Comparison of ENCODE assay signal across 1 cellular context in the genomic region with DNA sequence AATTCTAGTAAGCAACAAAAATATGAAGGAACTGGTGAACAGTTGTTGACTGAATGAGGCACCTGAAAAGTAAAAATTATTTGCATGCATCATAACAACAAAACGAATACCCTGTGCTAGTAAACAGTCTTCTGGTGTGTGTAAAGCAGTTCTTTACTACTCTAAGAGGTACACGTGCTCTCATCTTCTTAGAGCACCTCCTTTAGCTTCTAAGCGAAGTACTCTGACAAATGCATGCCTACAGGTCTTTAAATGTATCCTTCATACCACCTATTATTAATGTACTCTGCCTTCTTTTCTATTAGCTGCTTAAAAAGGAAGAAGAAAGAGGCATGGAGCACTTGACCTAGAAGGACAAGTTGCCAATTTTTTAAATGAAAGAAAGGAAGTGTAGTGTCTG.
TF ChIP-seq lines count a peak whose summit lies in the region.

No MANE protein-coding gene starts in this region.

TF ChIP-seq in GM12878, 131 proteins besides CTCF, POLR2A, EP300 and RAD21:
- TF ChIP-seq, protein P1, sequence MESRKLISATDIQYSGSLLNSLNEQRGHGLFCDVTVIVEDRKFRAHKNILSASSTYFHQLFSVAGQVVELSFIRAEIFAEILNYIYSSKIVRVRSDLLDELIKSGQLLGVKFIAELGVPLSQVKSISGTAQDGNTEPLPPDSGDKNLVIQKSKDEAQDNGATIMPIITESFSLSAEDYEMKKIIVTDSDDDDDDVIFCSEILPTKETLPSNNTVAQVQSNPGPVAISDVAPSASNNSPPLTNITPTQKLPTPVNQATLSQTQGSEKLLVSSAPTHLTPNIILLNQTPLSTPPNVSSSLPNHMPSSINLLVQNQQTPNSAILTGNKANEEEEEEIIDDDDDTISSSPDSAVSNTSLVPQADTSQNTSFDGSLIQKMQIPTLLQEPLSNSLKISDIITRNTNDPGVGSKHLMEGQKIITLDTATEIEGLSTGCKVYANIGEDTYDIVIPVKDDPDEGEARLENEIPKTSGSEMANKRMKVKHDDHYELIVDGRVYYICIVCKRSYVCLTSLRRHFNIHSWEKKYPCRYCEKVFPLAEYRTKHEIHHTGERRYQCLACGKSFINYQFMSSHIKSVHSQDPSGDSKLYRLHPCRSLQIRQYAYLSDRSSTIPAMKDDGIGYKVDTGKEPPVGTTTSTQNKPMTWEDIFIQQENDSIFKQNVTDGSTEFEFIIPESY (IDR thresholded peaks at IDR 0.05), result no peak
- TF ChIP-seq BHLHE40 (IDR thresholded peaks at IDR 0.05; ENCODE audit: borderline replicate concordance in 1 of 2, low read depth in 2 of 2, low read length in 1 of 2), result no peak
- TF ChIP-seq, protein P2, sequence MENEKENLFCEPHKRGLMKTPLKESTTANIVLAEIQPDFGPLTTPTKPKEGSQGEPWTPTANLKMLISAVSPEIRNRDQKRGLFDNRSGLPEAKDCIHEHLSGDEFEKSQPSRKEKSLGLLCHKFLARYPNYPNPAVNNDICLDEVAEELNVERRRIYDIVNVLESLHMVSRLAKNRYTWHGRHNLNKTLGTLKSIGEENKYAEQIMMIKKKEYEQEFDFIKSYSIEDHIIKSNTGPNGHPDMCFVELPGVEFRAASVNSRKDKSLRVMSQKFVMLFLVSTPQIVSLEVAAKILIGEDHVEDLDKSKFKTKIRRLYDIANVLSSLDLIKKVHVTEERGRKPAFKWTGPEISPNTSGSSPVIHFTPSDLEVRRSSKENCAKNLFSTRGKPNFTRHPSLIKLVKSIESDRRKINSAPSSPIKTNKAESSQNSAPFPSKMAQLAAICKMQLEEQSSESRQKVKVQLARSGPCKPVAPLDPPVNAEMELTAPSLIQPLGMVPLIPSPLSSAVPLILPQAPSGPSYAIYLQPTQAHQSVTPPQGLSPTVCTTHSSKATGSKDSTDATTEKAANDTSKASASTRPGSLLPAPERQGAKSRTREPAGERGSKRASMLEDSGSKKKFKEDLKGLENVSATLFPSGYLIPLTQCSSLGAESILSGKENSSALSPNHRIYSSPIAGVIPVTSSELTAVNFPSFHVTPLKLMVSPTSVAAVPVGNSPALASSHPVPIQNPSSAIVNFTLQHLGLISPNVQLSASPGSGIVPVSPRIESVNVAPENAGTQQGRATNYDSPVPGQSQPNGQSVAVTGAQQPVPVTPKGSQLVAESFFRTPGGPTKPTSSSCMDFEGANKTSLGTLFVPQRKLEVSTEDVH (IDR thresholded peaks at IDR 0.05; ENCODE audit: low read depth, partially characterized antibody), result no peak
- TF ChIP-seq SUPT20H (IDR thresholded peaks at IDR 0.05; ENCODE audit: borderline replicate concordance, control insufficient read depth, low read depth, low read length), result no peak
- no peak for TF ChIP-seq EGR1 (IDR thresholded peaks at IDR 0.05; ENCODE audit: borderline replicate concordance in 1 of 2, low read depth in 2 of 2, low read length in 2 of 2)
- TF ChIP-seq, protein P3, sequence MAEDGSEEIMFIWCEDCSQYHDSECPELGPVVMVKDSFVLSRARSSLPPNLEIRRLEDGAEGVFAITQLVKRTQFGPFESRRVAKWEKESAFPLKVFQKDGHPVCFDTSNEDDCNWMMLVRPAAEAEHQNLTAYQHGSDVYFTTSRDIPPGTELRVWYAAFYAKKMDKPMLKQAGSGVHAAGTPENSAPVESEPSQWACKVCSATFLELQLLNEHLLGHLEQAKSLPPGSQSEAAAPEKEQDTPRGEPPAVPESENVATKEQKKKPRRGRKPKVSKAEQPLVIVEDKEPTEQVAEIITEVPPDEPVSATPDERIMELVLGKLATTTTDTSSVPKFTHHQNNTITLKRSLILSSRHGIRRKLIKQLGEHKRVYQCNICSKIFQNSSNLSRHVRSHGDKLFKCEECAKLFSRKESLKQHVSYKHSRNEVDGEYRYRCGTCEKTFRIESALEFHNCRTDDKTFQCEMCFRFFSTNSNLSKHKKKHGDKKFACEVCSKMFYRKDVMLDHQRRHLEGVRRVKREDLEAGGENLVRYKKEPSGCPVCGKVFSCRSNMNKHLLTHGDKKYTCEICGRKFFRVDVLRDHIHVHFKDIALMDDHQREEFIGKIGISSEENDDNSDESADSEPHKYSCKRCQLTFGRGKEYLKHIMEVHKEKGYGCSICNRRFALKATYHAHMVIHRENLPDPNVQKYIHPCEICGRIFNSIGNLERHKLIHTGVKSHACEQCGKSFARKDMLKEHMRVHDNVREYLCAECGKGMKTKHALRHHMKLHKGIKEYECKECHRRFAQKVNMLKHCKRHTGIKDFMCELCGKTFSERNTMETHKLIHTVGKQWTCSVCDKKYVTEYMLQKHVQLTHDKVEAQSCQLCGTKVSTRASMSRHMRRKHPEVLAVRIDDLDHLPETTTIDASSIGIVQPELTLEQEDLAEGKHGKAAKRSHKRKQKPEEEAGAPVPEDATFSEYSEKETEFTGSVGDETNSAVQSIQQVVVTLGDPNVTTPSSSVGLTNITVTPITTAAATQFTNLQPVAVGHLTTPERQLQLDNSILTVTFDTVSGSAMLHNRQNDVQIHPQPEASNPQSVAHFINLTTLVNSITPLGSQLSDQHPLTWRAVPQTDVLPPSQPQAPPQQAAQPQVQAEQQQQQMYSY (CRISPR knock-in tag; IDR thresholded peaks at IDR 0.05), result no peak
- TF ChIP-seq, protein P4, sequence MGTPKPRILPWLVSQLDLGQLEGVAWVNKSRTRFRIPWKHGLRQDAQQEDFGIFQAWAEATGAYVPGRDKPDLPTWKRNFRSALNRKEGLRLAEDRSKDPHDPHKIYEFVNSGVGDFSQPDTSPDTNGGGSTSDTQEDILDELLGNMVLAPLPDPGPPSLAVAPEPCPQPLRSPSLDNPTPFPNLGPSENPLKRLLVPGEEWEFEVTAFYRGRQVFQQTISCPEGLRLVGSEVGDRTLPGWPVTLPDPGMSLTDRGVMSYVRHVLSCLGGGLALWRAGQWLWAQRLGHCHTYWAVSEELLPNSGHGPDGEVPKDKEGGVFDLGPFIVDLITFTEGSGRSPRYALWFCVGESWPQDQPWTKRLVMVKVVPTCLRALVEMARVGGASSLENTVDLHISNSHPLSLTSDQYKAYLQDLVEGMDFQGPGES (IDR thresholded peaks at IDR 0.05), result no peak
- no peak for TF ChIP-seq YY1 (IDR thresholded peaks at IDR 0.05; ENCODE audit: low read depth, low read length)
- TF ChIP-seq LARP7 (IDR thresholded peaks at IDR 0.05), result no peak
- no peak for TF ChIP-seq ZNF384 (IDR thresholded peaks at IDR 0.05; ENCODE audit: borderline replicate concordance, low read depth, low read length)
- TF ChIP-seq, protein P5, sequence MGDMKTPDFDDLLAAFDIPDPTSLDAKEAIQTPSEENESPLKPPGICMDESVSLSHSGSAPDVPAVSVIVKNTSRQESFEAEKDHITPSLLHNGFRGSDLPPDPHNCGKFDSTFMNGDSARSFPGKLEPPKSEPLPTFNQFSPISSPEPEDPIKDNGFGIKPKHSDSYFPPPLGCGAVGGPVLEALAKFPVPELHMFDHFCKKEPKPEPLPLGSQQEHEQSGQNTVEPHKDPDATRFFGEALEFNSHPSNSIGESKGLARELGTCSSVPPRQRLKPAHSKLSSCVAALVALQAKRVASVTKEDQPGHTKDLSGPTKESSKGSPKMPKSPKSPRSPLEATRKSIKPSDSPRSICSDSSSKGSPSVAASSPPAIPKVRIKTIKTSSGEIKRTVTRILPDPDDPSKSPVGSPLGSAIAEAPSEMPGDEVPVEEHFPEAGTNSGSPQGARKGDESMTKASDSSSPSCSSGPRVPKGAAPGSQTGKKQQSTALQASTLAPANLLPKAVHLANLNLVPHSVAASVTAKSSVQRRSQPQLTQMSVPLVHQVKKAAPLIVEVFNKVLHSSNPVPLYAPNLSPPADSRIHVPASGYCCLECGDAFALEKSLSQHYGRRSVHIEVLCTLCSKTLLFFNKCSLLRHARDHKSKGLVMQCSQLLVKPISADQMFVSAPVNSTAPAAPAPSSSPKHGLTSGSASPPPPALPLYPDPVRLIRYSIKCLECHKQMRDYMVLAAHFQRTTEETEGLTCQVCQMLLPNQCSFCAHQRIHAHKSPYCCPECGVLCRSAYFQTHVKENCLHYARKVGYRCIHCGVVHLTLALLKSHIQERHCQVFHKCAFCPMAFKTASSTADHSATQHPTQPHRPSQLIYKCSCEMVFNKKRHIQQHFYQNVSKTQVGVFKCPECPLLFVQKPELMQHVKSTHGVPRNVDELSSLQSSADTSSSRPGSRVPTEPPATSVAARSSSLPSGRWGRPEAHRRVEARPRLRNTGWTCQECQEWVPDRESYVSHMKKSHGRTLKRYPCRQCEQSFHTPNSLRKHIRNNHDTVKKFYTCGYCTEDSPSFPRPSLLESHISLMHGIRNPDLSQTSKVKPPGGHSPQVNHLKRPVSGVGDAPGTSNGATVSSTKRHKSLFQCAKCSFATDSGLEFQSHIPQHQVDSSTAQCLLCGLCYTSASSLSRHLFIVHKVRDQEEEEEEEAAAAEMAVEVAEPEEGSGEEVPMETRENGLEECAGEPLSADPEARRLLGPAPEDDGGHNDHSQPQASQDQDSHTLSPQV (IDR thresholded peaks at IDR 0.05), result no peak
- no peak for TF ChIP-seq HCFC1 (IDR thresholded peaks at IDR 0.05; ENCODE audit: low read length)
- TF ChIP-seq IKZF2 (IDR thresholded peaks at IDR 0.05), result no peak
TF ChIP-seq in GM12878: peak in this region for 0.
